In the genomic region with DNA sequence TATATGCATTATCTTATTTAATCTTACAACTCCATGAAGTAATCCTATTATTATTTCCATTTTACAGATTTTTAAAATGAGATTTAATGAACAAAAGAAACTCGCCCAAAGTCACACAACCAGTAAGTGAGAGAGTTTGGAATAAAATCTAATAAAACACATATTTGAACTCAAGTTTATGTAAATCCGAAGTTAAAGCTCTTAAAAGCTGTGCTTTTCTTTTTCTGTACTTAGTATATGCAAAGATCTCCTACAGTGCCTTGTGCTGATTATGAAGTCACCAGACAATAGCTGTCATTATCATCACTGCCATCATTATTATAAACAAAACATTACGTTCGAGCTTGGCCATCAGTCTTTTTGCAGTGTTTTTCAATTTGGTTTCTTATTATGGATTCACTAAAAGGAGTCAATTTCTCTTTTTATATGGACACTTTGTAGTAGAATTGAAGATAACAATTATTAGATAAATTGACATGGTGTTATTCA, we compare ENCODE assay signal across 24 cellular contexts. TPM values are rescaled to one million over a fixed set of nuclear protein-coding genes. Genes with fewer than 3 reads are reported as not detected.
A peak's percentile ranks its signal among the peaks of the same experiment; 100 is the strongest.
DNase-seq lines count a peak whose midpoint lies in the region; ATAC-seq and TF ChIP-seq lines count a peak whose summit lies in the region.
"Had no signal": no experiment of that assay in that cellular context is flagged by ENCODE, and none has a peak within 500 bp of the region (broad histone marks: within the 10 kb centered on the region; RNA-seq: fewer than 3 reads in every experiment).

No MANE protein-coding gene starts in this region.

- H3K4me2 ChIP-seq in HCT116 (ENCODE audit: low read length), result no peak overlapping the region
- H3K4me2 ChIP-seq: GM23338 had no signal

- no peak overlapping the region for H3K4me3 ChIP-seq in HCT116 (replicated peaks in 1 of 2; ENCODE audit: low read depth in 1 of 2, low read length in 2 of 2)
- H3K4me3 ChIP-seq: A549, GM23338, HAP-1, MG63, SK-N-MC had no signal

- no peak overlapping the region for H3K9ac ChIP-seq in HCT116 (ENCODE audit: low read length)

- DNase-seq in HCT116 (ENCODE audit: low read depth, low spot score) (no peak), NCI-H146 treated with DMSO at 0.1 percent for 48 hours (lab: John Stamatoyannopoulos, UW; ENCODE audit: unreplicated experiment) (peak; percentile 15), inferior parietal cortex (ENCODE audit: extremely low spot score) (peak; percentile 53), superior temporal gyrus (ENCODE audit: extremely low spot score) (peak; percentile 80), chondrocyte (ENCODE audit: low spot score) (no peak)
- DNase-seq: Caco-2; CD4-positive, alpha-beta T cell; DND-41; Kasumi-1; MG63; NCI-H1048; NCI-H1417 treated with DMSO at 0.1 percent for 48 hours; NCI-H2029; NCI-H2227 treated with DMSO at 0.1 percent for 48 hours; NCI-H510A treated with DMSO at 0.1 percent for 48 hours; NCI-H774; NK-92 treated with Interleukin-12 subunit alpha and Interleukin-12 subunit beta, amount 100 ng/mL, for 24 hours; SHP77 treated with DMSO at 0.1 percent for 48 hours had no signal

- H3K9me2 ChIP-seq in HCT116 (ENCODE audit: insufficient read depth), result no peaks in the 10 kb centered on the region

- TF ChIP-seq POLR2A in HCT116 (IDR thresholded peaks at IDR 0.05; ENCODE audit: borderline replicate concordance, extremely low read depth, insufficient read depth, insufficient read length), result no peak

- TF ChIP-seq CTCF in HCT116 (IDR thresholded peaks at IDR 0.05 in 2 of 3, conservative IDR thresholded peaks at IDR 0.05 in 1 of 3; ENCODE audit: borderline replicate concordance in 1 of 3, insufficient read depth in 1 of 3, low read depth in 2 of 3, low read length in 2 of 3) (no peak), chondrocyte (IDR thresholded peaks at IDR 0.05) (no peak)

- H4K20me1 ChIP-seq in HCT116 (ENCODE audit: insufficient read depth), result no peaks in the 10 kb centered on the region

- ATAC-seq in HCT116, result no peak
- ATAC-seq in GM18873 (IDR thresholded peaks at IDR 0.05; ENCODE audit: low FRiP score, unreplicated experiment), result no peak
- no peak for ATAC-seq in HG03432 (IDR thresholded peaks at IDR 0.05; ENCODE audit: unreplicated experiment)
- ATAC-seq: GM23338 had no signal

- H3K27ac Mint-ChIP-seq in chondrocyte (ENCODE audit: unreplicated experiment), result no peak overlapping the region
- H3K27ac Mint-ChIP-seq: CD4-positive, alpha-beta T cell; GM23338 had no signal

- H2AFZ ChIP-seq in HCT116 (ENCODE audit: low read depth, low read length, poor library complexity, severe bottlenecking), result peak overlapping the region; percentile 35
- H2AFZ ChIP-seq: GM23338 had no signal

- H3K79me2 ChIP-seq in HCT116 (ENCODE audit: insufficient read depth, low read length), result no peaks in the 10 kb centered on the region

- H3K4me1 ChIP-seq in HCT116 (ENCODE audit: control insufficient read depth in 1 of 2, insufficient read depth in 2 of 2, low read length in 2 of 2), result peaks cover 11 to 21% of the 10 kb centered on the region in 2 experiments

- H3K36me3 Mint-ChIP-seq in chondrocyte (ENCODE audit: low read depth), result no peaks in the 10 kb centered on the region

- H3K4me3 Mint-ChIP-seq in chondrocyte (ENCODE audit: unreplicated experiment), result no peak overlapping the region
- H3K4me3 Mint-ChIP-seq: CD4-positive, alpha-beta T cell; GM23338 had no signal

- H3K27ac ChIP-seq in HCT116 (ENCODE audit: low read depth, low read length), result no peak overlapping the region
- H3K27ac ChIP-seq: SK-N-MC had no signal

- CTCF ChIA-PET in HCT116 (lab: Charles Lee), result interaction anchor here (1.3 kb wide), 1 partner anchor 13 kb away, joined by 3 read pairs; no protein-coding TSS in a partner anchor

- TF ChIP-seq RAD21 in HCT116 (IDR thresholded peaks at IDR 0.05; ENCODE audit: low read depth), result no peak

- no TSS peak for BruUV-seq in HCT116 (replicated peaks; lab: Mats Ljungman, UMichigan)

- H3K27me3 ChIP-seq in HCT116 (ENCODE audit: insufficient read depth, low read length), result no peaks in the 10 kb centered on the region
- H3K27me3 ChIP-seq: MG63 had no signal

- no peaks in the 10 kb centered on the region for H3K36me3 ChIP-seq in HCT116 (ENCODE audit: control insufficient read depth in 1 of 2, insufficient read depth in 2 of 2, low read length in 2 of 2)
- H3K36me3 ChIP-seq: HAP-1, MG63 had no signal

- H3K9me3 Mint-ChIP-seq in chondrocyte (ENCODE audit: low read depth), result peaks cover 7% of the 10 kb centered on the region
- H3K9me3 Mint-ChIP-seq: CD4-positive, alpha-beta T cell had no signal

- RAD21 ChIA-PET in HCT116 (lab: Charles Lee; ENCODE audit: low non-redundant PET in 1 of 2, low total read pairs in 2 of 2, uncharacterized antibody in 2 of 2, unreplicated experiment in 2 of 2), result no interaction called here

- H3K27me3 Mint-ChIP-seq in chondrocyte (ENCODE audit: low read depth), result no peaks in the 10 kb centered on the region

- intact Hi-C loops in HCT116 (cut with micrococcal nuclease), result no loop called here

- POLR2A ChIA-PET in HCT116 (lab: Charles Lee), result no interaction called here

- peaks cover 24% of the 10 kb centered on the region for H3K4me1 Mint-ChIP-seq in chondrocyte (ENCODE audit: low read depth)

- H3K9me3 ChIP-seq in HCT116 (ENCODE audit: control insufficient read depth in 1 of 2, insufficient read depth in 1 of 2, low read depth in 1 of 2, low read length in 2 of 2), result no peaks in the 10 kb centered on the region
- H3K9me3 ChIP-seq: A549, Caco-2, HAP-1, MG63 had no signal

TF ChIP-seq in HCT116, 20 proteins besides CTCF, POLR2A, EP300 and RAD21:
- TF ChIP-seq, protein P1, sequence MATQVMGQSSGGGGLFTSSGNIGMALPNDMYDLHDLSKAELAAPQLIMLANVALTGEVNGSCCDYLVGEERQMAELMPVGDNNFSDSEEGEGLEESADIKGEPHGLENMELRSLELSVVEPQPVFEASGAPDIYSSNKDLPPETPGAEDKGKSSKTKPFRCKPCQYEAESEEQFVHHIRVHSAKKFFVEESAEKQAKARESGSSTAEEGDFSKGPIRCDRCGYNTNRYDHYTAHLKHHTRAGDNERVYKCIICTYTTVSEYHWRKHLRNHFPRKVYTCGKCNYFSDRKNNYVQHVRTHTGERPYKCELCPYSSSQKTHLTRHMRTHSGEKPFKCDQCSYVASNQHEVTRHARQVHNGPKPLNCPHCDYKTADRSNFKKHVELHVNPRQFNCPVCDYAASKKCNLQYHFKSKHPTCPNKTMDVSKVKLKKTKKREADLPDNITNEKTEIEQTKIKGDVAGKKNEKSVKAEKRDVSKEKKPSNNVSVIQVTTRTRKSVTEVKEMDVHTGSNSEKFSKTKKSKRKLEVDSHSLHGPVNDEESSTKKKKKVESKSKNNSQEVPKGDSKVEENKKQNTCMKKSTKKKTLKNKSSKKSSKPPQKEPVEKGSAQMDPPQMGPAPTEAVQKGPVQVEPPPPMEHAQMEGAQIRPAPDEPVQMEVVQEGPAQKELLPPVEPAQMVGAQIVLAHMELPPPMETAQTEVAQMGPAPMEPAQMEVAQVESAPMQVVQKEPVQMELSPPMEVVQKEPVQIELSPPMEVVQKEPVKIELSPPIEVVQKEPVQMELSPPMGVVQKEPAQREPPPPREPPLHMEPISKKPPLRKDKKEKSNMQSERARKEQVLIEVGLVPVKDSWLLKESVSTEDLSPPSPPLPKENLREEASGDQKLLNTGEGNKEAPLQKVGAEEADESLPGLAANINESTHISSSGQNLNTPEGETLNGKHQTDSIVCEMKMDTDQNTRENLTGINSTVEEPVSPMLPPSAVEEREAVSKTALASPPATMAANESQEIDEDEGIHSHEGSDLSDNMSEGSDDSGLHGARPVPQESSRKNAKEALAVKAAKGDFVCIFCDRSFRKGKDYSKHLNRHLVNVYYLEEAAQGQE (IDR thresholded peaks at IDR 0.05; ENCODE audit: low read depth), result no peak
- TF ChIP-seq CEBPB (IDR thresholded peaks at IDR 0.05; ENCODE audit: low read depth), result no peak
- no peak for TF ChIP-seq JUND (IDR thresholded peaks at IDR 0.05)
- TF ChIP-seq EGR1 (IDR thresholded peaks at IDR 0.05; ENCODE audit: low read depth), result no peak
- no peak for TF ChIP-seq SRF (IDR thresholded peaks at IDR 0.05; ENCODE audit: low read depth)
- TF ChIP-seq SP1 (IDR thresholded peaks at IDR 0.05; ENCODE audit: low read depth), result no peak
- TF ChIP-seq POLR2AphosphoS5 (IDR thresholded peaks at IDR 0.05; ENCODE audit: low read depth, low read length), result no peak
- TF ChIP-seq, protein P2, sequence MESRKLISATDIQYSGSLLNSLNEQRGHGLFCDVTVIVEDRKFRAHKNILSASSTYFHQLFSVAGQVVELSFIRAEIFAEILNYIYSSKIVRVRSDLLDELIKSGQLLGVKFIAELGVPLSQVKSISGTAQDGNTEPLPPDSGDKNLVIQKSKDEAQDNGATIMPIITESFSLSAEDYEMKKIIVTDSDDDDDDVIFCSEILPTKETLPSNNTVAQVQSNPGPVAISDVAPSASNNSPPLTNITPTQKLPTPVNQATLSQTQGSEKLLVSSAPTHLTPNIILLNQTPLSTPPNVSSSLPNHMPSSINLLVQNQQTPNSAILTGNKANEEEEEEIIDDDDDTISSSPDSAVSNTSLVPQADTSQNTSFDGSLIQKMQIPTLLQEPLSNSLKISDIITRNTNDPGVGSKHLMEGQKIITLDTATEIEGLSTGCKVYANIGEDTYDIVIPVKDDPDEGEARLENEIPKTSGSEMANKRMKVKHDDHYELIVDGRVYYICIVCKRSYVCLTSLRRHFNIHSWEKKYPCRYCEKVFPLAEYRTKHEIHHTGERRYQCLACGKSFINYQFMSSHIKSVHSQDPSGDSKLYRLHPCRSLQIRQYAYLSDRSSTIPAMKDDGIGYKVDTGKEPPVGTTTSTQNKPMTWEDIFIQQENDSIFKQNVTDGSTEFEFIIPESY (IDR thresholded peaks at IDR 0.05; ENCODE audit: extremely low read depth, insufficient replicate concordance, low read length), result no peak
- no peak for TF ChIP-seq ZFX (IDR thresholded peaks at IDR 0.05)
- TF ChIP-seq CBX3 (IDR thresholded peaks at IDR 0.05; ENCODE audit: low read depth), result no peak
- no peak for TF ChIP-seq EZH2 (IDR thresholded peaks at IDR 0.05)
TF ChIP-seq in HCT116: peak in this region for 0.

RNA-seq across cellular contexts. Expression of a gene that starts 29.7 kb away (rescaled TPM):
- total RNA-seq in HCT116 (2021; ENCODE audit: unreplicated experiment) (4.5 TPM), chondrocyte (2.0 to 6.1 TPM (median 2.3 TPM) in 3 replicates)
- polyA plus RNA-seq in HCT116 (2012), result 2.0 and 2.8 TPM in 2 replicates
- total RNA-seq: CD4-positive, alpha-beta T cell had no signal

Comparison
In these comparisons a context has a peak if more than half of its experiments do, and no peak if none do; other contexts are left out.
1. DNase-seq: peak in NCI-H146 treated with DMSO at 0.1 percent for 48 hours (single experiment), inferior parietal cortex (single experiment) and superior temporal gyrus (single experiment); none in HCT116 (single experiment) and chondrocyte (single experiment).